ENCODE assay signal across 18 cellular contexts in the genomic region with DNA sequence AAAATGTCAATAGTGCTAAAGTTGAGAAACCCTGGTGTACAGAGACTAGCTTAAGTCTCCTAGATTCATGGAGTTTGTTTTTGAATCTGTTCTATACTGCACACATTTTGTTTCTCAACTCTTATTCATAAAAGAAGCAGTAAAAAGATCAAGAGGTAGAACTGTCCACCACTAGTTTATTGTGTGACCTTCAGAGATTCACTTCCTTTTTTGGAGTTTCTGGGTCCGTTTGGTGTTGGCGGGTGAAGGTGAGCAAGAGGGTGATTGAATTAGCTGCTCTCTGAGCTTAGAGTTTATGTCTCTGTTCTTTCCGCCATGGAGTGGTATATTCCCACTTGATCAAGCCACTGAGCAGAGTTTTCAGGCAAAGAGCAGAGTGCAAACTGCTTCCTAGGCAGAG. TPM values are rescaled to one million over a fixed set of nuclear protein-coding genes. Genes with fewer than 3 reads are reported as not detected.
DNase-seq lines count a peak whose midpoint lies in the region; ATAC-seq and TF ChIP-seq lines count a peak whose summit lies in the region.
"Had no signal": no experiment of that assay in that cellular context is flagged by ENCODE, and none has a peak within 500 bp of the region (broad histone marks: within the 10 kb centered on the region; RNA-seq: fewer than 3 reads in every experiment).

No MANE protein-coding gene starts in this region.

- H3K4me2 ChIP-seq in smooth muscle cell: no peak overlapping the region

- no peak overlapping the region for H2AFZ ChIP-seq in smooth muscle cell (ENCODE audit: low read depth)

- H3K4me1 ChIP-seq in smooth muscle cell (ENCODE audit: low read depth) (no peaks in the 10 kb centered on the region), upper lobe of right lung (no peaks in the 10 kb centered on the region)
- H3K4me1 ChIP-seq: Caco-2 had no signal

- ATAC-seq in GM19035 (IDR thresholded peaks at IDR 0.05; ENCODE audit: unreplicated experiment) (peak; percentile 67), HG03025 (IDR thresholded peaks at IDR 0.05; ENCODE audit: low FRiP score, unreplicated experiment) (peak; percentile 59), upper lobe of right lung (no peak)

- H3K27ac ChIP-seq in smooth muscle cell (ENCODE audit: low read depth) (peak overlapping the region; percentile 0), upper lobe of right lung (no peak overlapping the region)
- H3K27ac ChIP-seq: C4-2B had no signal

- no peaks in the 10 kb centered on the region for H3F3A ChIP-seq in smooth muscle cell (ENCODE audit: low read depth)

- no peaks in the 10 kb centered on the region for H3K9me3 ChIP-seq in smooth muscle cell (replicated peaks; ENCODE audit: low read depth)
- no peaks in the 10 kb centered on the region for H3K9me3 ChIP-seq in upper lobe of right lung
- H3K9me3 ChIP-seq: Caco-2 had no signal

- no peak overlapping the region for H3K9ac ChIP-seq in smooth muscle cell (ENCODE audit: low read depth)

- CTCF ChIA-PET in HEK293T (lab: Yijun Ruan, JAX): no interaction called here

- no peaks in the 10 kb centered on the region for H3K79me2 ChIP-seq in smooth muscle cell (ENCODE audit: low read depth)

- no peaks in the 10 kb centered on the region for H4K20me1 ChIP-seq in smooth muscle cell (ENCODE audit: low read depth)

- H3K36me3 ChIP-seq in smooth muscle cell (ENCODE audit: low read depth): no peaks in the 10 kb centered on the region
- H3K36me3 ChIP-seq in upper lobe of right lung: no peaks in the 10 kb centered on the region

- WGBS in smooth muscle cell (ENCODE audit: low lambda C conversion rate): 81% methylated on average over 3 of the region's 3 CpGs

- TF ChIP-seq CTCF in smooth muscle cell (IDR thresholded peaks at IDR 0.05; ENCODE audit: borderline replicate concordance, insufficient read depth, poor library complexity, severe bottlenecking): no peak
- TF ChIP-seq CTCF in upper lobe of right lung (IDR thresholded peaks at IDR 0.05): no peak

- DNase-seq in NOMO-1 (lab: John Stamatoyannopoulos, UW; ENCODE audit: unreplicated experiment in 2 of 2): peak; percentile 9 to 51
- DNase-seq in smooth muscle cell (lab: John Stamatoyannopoulos, UW; ENCODE audit: unreplicated experiment): no peak
- DNase-seq in head of caudate nucleus: no peak
- DNase-seq in HEK293T (ENCODE audit: extremely low spot score): no peak
- no peak for DNase-seq in upper lobe of right lung
- DNase-seq: Caco-2, DMS153, H7, KBM-7, NCI-H1092, NCI-H146, NCI-H2081, NCI-H510A, NCI-H82, SHP77 had no signal

- H3K4me3 ChIP-seq in smooth muscle cell (no peak overlapping the region), upper lobe of right lung (no peak overlapping the region)

- POLR2A ChIA-PET in HEK293T (lab: Yijun Ruan, JAX): no interaction called here

- intact Hi-C loops in head of caudate nucleus (cut with DNase I): no loop called here
- intact Hi-C loops in upper lobe of right lung (cut with DNase I): no loop called here

- no peaks in the 10 kb centered on the region for H3K27me3 ChIP-seq in smooth muscle cell (ENCODE audit: low read depth)
- no peaks in the 10 kb centered on the region for H3K27me3 ChIP-seq in upper lobe of right lung

TF ChIP-seq in HEK293T, 16 proteins besides CTCF, POLR2A, EP300 and RAD21:
- TF ChIP-seq FOXA1 (IDR thresholded peaks at IDR 0.05) (no peak), ELF4 (IDR thresholded peaks at IDR 0.05) (no peak), LEF1 (IDR thresholded peaks at IDR 0.05; ENCODE audit: borderline replicate concordance) (no peak), CTBP1 (IDR thresholded peaks at IDR 0.05; ENCODE audit: borderline replicate concordance) (no peak), ARNT (IDR thresholded peaks at IDR 0.05) (no peak), BHLHE40 (IDR thresholded peaks at IDR 0.05; ENCODE audit: borderline replicate concordance) (no peak), HDGF (IDR thresholded peaks at IDR 0.05; ENCODE audit: borderline replicate concordance) (no peak), PKNOX1 (IDR thresholded peaks at IDR 0.05) (no peak), FOXM1 (IDR thresholded peaks at IDR 0.05; ENCODE audit: borderline replicate concordance) (no peak), NFRKB (IDR thresholded peaks at IDR 0.05) (no peak), TARDBP (IDR thresholded peaks at IDR 0.05) (no peak), FOXK2 (IDR thresholded peaks at IDR 0.05) (no peak), SUZ12 (IDR thresholded peaks at IDR 0.05) (no peak), SP1 (IDR thresholded peaks at IDR 0.05) (no peak)

RNA-seq across cellular contexts. Expression of gene PLAC1, which starts 21.4 kb away (rescaled TPM):
- total RNA-seq in smooth muscle cell (0.31 and 1.0 TPM in 2 replicates), upper lobe of right lung (not detected)
- 1.1 TPM in 2 replicates for polyA plus RNA-seq in smooth muscle cell

Comparison
In these comparisons a context has a peak if more than half of its experiments do, and no peak if none do; other contexts are left out.
1. DNase-seq: peak in NOMO-1 (2 of 2); none in smooth muscle cell (single experiment), head of caudate nucleus (0 of 42), HEK293T (single experiment) and upper lobe of right lung (single experiment).